ENCODE assay signal across 17 cellular contexts in the genomic region with DNA sequence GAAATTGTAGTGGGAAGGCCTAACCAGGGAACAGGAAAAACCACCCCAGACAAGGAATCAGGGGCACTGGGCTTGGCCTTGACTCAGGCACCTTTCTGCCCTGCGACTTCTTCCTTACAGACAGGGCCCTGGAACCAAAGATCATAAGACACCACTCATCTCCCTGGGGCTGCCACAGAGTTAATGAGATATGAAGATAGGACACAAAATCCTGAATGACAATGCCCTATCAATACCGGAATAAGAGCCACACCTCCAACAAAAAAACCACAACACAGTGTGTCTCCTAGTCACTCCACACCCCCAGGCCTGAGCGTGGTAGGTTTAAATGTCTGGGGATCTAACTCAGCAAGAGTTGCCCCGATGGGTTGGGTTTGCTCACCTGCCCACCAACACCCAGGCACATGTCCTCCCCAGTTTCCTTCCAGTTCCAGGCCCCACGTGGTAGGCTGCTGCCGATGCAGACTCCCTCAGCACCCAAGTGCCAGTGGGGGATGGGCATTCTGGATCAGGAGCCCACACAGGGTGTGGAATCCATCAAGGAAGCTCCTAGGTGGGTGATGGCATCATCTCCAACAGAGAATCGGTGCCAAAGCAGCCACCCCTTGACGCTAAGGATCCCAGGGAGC.
"Had no signal": no experiment of that assay in that cellular context is flagged by ENCODE, and none has a peak within 500 bp of the region (broad histone marks: within the 10 kb centered on the region; RNA-seq: fewer than 3 reads in every experiment).

No MANE protein-coding gene starts in this region.

- H3K27ac Mint-ChIP-seq: activated naive CD4-positive, alpha-beta T cell treated with anti-CD3 and anti-CD28 coated beads, Interleukin-2, amount 50 U/mL, for 24 hours; neural progenitor cell; stimulated activated memory B cell treated with anti-CD40 and anti-IgM and Interleukin-4, amounts not matched to agents 10 μg/mL and 1 μg/mL and 100 μg/mL, for 72 hours; T-helper 1 cell treated with Interleukin-12 subunit alpha and Interleukin-12 subunit beta and Interleukin-4 antibody, amounts not matched to agents 30 μg/mL and 1 μg/mL, for 36 hours had no signal

- DNase-seq: activated CD4-positive, alpha-beta T cell treated with anti-CD3 and anti-CD28 coated beads, Interleukin-2, amount 50 U/mL, for 4 hours; activated gamma-delta T cell; dermis blood vessel endothelial cell; effector memory CD4-positive, alpha-beta T cell; islet precursor cell; lower lobe of right lung; midbrain; pancreas; spleen; stimulated activated CD4-positive, alpha-beta T cell treated with anti-CD3 and anti-CD28 coated beads, Interleukin-4, amount 100 ng/mL, for 4 hours; WERI-Rb-1 had no signal

- H3K27ac ChIP-seq: hepatocyte, lower lobe of right lung, neural progenitor cell, pancreas, spleen, thoracic aorta, WERI-Rb-1 had no signal

- H3K9me3 Mint-ChIP-seq: activated naive CD4-positive, alpha-beta T cell treated with anti-CD3 and anti-CD28 coated beads, Interleukin-2, amount 50 U/mL, for 24 hours; stimulated activated memory B cell treated with anti-CD40 and anti-IgM and Interleukin-4, amounts not matched to agents 10 μg/mL and 1 μg/mL and 100 μg/mL, for 72 hours; T-helper 1 cell treated with Interleukin-12 subunit alpha and Interleukin-12 subunit beta and Interleukin-4 antibody, amounts not matched to agents 30 μg/mL and 1 μg/mL, for 36 hours had no signal

- H3K4me3 Mint-ChIP-seq: activated naive CD4-positive, alpha-beta T cell treated with anti-CD3 and anti-CD28 coated beads, Interleukin-2, amount 50 U/mL, for 24 hours; neural progenitor cell; stimulated activated memory B cell treated with anti-CD40 and anti-IgM and Interleukin-4, amounts not matched to agents 10 μg/mL and 1 μg/mL and 100 μg/mL, for 72 hours; T-helper 1 cell treated with Interleukin-12 subunit alpha and Interleukin-12 subunit beta and Interleukin-4 antibody, amounts not matched to agents 30 μg/mL and 1 μg/mL, for 36 hours had no signal

- H2AFZ ChIP-seq: hepatocyte, neural progenitor cell had no signal

- H3K27me3 ChIP-seq: hepatocyte, pancreas had no signal

- H3K36me3 Mint-ChIP-seq: activated naive CD4-positive, alpha-beta T cell treated with anti-CD3 and anti-CD28 coated beads, Interleukin-2, amount 50 U/mL, for 24 hours; stimulated activated memory B cell treated with anti-CD40 and anti-IgM and Interleukin-4, amounts not matched to agents 10 μg/mL and 1 μg/mL and 100 μg/mL, for 72 hours had no signal

- H3K9ac ChIP-seq: neural progenitor cell had no signal

- H3K36me3 ChIP-seq: lower lobe of right lung, neural progenitor cell, pancreas, spleen, thoracic aorta had no signal

- H3K4me2 ChIP-seq: hepatocyte, neural progenitor cell had no signal

- H3K9me3 ChIP-seq: lower lobe of right lung, pancreas, spleen, thoracic aorta had no signal

- H3K4me3 ChIP-seq: hepatocyte, lower lobe of right lung, neural progenitor cell, pancreas, spleen, thoracic aorta had no signal

- ATAC-seq: lower lobe of right lung; pancreas; stimulated activated memory B cell treated with anti-CD40 and anti-IgM and Interleukin-4, amounts not matched to agents 10 μg/mL and 1 μg/mL and 100 μg/mL, for 72 hours had no signal
